8 cellular contexts compared by ENCODE assay signal in the genomic region with DNA sequence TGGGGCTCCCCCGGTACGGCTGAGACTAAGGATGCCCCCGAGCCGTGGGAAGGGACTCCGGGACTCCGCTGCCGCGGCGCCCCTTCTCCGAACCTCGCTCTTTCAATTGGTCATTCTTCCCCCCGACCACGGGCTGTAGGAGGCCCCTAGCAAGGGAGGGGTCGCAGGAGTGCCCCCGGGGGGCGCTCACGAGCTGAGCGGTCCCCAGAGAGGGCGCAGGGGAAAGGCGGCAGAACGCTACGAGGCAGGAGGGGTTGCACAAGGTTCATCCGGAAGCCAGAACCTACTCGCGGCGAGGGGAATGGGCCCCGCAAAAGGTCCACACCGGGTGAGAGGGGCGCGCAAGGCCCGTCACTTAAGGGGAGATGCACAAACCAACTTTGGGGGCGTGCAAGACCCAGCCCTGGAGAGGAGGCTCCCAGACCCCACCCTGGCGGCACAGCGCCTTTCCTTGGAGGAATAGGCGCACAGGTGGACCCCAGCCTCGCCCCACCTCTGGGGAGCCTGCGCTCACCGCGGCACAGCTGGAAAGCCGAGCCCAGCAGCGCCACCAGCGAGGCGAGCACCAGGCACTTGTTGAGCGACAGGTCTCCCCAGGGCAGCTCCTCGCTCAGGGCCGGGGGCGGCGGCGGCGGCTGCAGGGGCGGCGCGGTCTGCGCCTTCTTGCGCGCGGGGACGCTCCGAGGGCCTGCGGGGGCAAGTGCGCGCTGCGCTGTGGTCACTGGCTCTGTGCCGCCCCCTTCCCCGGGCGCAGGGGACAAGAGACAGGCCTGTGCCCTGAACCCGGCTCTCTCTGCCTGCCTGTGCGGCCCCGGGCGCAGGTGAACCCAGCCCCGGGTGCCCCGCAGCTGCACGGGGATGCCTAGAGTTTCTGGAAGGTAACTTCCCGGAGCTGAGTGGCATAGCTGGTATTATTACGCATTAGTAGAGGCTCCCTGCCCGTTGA. TPM values are rescaled to one million over a fixed set of nuclear protein-coding genes. Genes with fewer than 3 reads are reported as not detected.
DNase-seq lines count a peak whose midpoint lies in the region; ATAC-seq, FAIRE-seq and TF ChIP-seq lines count a peak whose summit lies in the region.

No MANE protein-coding gene starts in this region.

- no peaks in the 10 kb centered on the region for H3K79me2 ChIP-seq in endothelial cell of umbilical vein (ENCODE audit: control insufficient read depth, insufficient read depth, low read length)

- H3K9me3 ChIP-seq in endothelial cell of umbilical vein (replicated peaks; ENCODE audit: control insufficient read depth, insufficient read depth, low read length): no peaks in the 10 kb centered on the region

- H3K27ac ChIP-seq in endothelial cell of umbilical vein (ENCODE audit: insufficient read depth, low read depth, low read length): no peak overlapping the region

- peaks cover 11% of the 10 kb centered on the region for H3K4me1 ChIP-seq in endothelial cell of umbilical vein (ENCODE audit: control insufficient read depth, extremely low read depth, insufficient read depth, low read length)

- DNase-seq in NCI-H82 (lab: John Stamatoyannopoulos, UW): peak; percentile 34
- no peak for DNase-seq in NCI-H82 treated with DMSO at 0.1 percent for 48 hours (lab: John Stamatoyannopoulos, UW; ENCODE audit: unreplicated experiment)
- no peak for DNase-seq in endothelial cell of umbilical vein (ENCODE audit: low read depth, low spot score)
- DNase-seq in stimulated activated naive CD4-positive, alpha-beta T cell treated with Interleukin-2 at 50 U/mL for 16 hours (lab: John Stamatoyannopoulos, UW): peak; percentile 23
- no peak for DNase-seq in NCI-H524 treated with DMSO at 0.1 percent for 48 hours (lab: John Stamatoyannopoulos, UW)
- no peak for DNase-seq in foreskin melanocyte
- DNase-seq in NCI-H146 (lab: John Stamatoyannopoulos, UW): no peak

- no peak overlapping the region for H3K9ac ChIP-seq in endothelial cell of umbilical vein (replicated peaks; ENCODE audit: extremely low read depth, insufficient read depth, low read length)

- CTCF ChIA-PET in endothelial cell of umbilical vein (lab: Charles Lee): interaction anchor here (1.0 to 3.2 kb wide), 6 partner anchors 8 to 97 kb away, joined by 3 to 15 read pairs (median 11); a partner anchor contains a TSS

- no peaks in the 10 kb centered on the region for H4K20me1 ChIP-seq in endothelial cell of umbilical vein (replicated peaks; ENCODE audit: control insufficient read depth, extremely low read depth, insufficient read depth, low read length)

- no TSS peak for BruUV-seq in endothelial cell of umbilical vein (replicated peaks; lab: Mats Ljungman, UMichigan)

- POLR2A ChIA-PET in endothelial cell of umbilical vein (lab: Charles Lee): no interaction called here

- peak in 1 of 2 donors; percentile 45 for TF ChIP-seq CTCF in endothelial cell of umbilical vein (IDR thresholded peaks at IDR 0.05; ENCODE audit: extremely low read depth in 1 of 2, insufficient read depth in 1 of 2, low read depth in 1 of 2, low read length in 2 of 2)

- intact Hi-C loops in endothelial cell of umbilical vein (cut with micrococcal nuclease): loop anchor here (1.0 kb wide), 1 partner anchor 17 kb away; a partner anchor contains a TSS

- dilution Hi-C loops in endothelial cell of umbilical vein (cut with MboI; ENCODE audit: extremely low pct_ligation_motif_present, low sequenced_read_pairs): no loop called here

- ATAC-seq in activated CD4-positive, CD25-positive, alpha-beta regulatory T cell treated with anti-CD3 and anti-CD28 coated beads, Interleukin-2, amount 50 U/mL, for 24 hours: peak; percentile 32 to 39

- no peak for FAIRE-seq in endothelial cell of umbilical vein (lab: Jason Lieb, UNC)

- no peak overlapping the region for H3K4me3 ChIP-seq in endothelial cell of umbilical vein (replicated peaks in 1 of 3; ENCODE audit: insufficient read depth in 1 of 3, low read depth in 1 of 3, low read length in 3 of 3)

- no peak overlapping the region for H3K4me2 ChIP-seq in endothelial cell of umbilical vein (ENCODE audit: insufficient read depth, low read length)

- H3K36me3 ChIP-seq in endothelial cell of umbilical vein (ENCODE audit: control insufficient read depth in 2 of 2, extremely low read depth in 1 of 2, insufficient read depth in 2 of 2, low read length in 2 of 2): peaks cover 0 to 4% of the 10 kb centered on the region in 2 experiments

- TF ChIP-seq POLR2A in endothelial cell of umbilical vein (IDR thresholded peaks at IDR 0.05; ENCODE audit: low read depth, low read length): no peak

- H3K9me1 ChIP-seq in endothelial cell of umbilical vein (replicated peaks; ENCODE audit: control insufficient read depth, extremely low read depth, insufficient read depth, low read length): no peaks in the 10 kb centered on the region

- H2AFZ ChIP-seq in endothelial cell of umbilical vein (ENCODE audit: low read depth, low read length): no peak overlapping the region

- peaks cover 22 to 40% of the 10 kb centered on the region in 2 experiments for H3K27me3 ChIP-seq in endothelial cell of umbilical vein (ENCODE audit: control insufficient read depth in 2 of 2, insufficient read depth in 2 of 2, low read length in 2 of 2)

TF ChIP-seq in endothelial cell of umbilical vein, 7 proteins besides CTCF, POLR2A, EP300 and RAD21:
- TF ChIP-seq EZH2 (IDR thresholded peaks at IDR 0.05; ENCODE audit: borderline replicate concordance, low read depth, low read length, severe bottlenecking) (peak; percentile 70), POLR2AphosphoS5 (IDR thresholded peaks at IDR 0.05; ENCODE audit: insufficient read depth, low read depth, low read length) (no peak)

RNA-seq across cellular contexts. Expression of a gene that starts 2.8 kb away (rescaled TPM):
- not detected in 2 replicates for total RNA-seq in endothelial cell of umbilical vein
- not detected in 2 replicates for polyA plus RNA-seq in endothelial cell of umbilical vein
- polyA plus RNA-seq in endothelial cell of umbilical vein (2011; cell fraction: cytosol; rRNA removed): not detected in 2 replicates
- polyA plus RNA-seq in endothelial cell of umbilical vein (2011; cell fraction: nucleus; rRNA removed): not detected in 2 replicates
- 0.21 TPM in 1 of 2 replicates, not detected in the other for polyA plus RNA-seq in endothelial cell of umbilical vein (2012)
- polyA minus RNA-seq in endothelial cell of umbilical vein: not detected in 2 replicates
- not detected for polyA minus RNA-seq in endothelial cell of umbilical vein (2011; cell fraction: cytosol; rRNA and poly(A)+ RNA removed)
- not detected in 2 replicates for polyA minus RNA-seq in endothelial cell of umbilical vein (2011; cell fraction: nucleus; rRNA and poly(A)+ RNA removed)

RNA-seq across cellular contexts. Expression of a gene that starts 4.3 kb away (rescaled TPM):
- total RNA-seq in endothelial cell of umbilical vein: 7.5 and 9.6 TPM in 2 replicates
- 3.3 and 4.3 TPM in 2 replicates for polyA plus RNA-seq in endothelial cell of umbilical vein
- 0.37 and 0.86 TPM in 2 replicates for polyA plus RNA-seq in endothelial cell of umbilical vein (2011; cell fraction: cytosol; rRNA removed)
- 22.0 and 22.7 TPM in 2 replicates for polyA plus RNA-seq in endothelial cell of umbilical vein (2011; cell fraction: nucleus; rRNA removed)
- 1.9 and 2.9 TPM in 2 replicates for polyA plus RNA-seq in endothelial cell of umbilical vein (2012)
- 0.80 and 0.98 TPM in 2 replicates for polyA minus RNA-seq in endothelial cell of umbilical vein
- 3.6 TPM for polyA minus RNA-seq in endothelial cell of umbilical vein (2011; cell fraction: cytosol; rRNA and poly(A)+ RNA removed)
- polyA minus RNA-seq in endothelial cell of umbilical vein (2011; cell fraction: nucleus; rRNA and poly(A)+ RNA removed): 4.2 and 6.6 TPM in 2 replicates

RNA-seq across cellular contexts. Expression of a gene that starts 16.8 kb away (rescaled TPM):
- 140 and 164 TPM in 2 replicates for total RNA-seq in endothelial cell of umbilical vein
- 19.1 and 21.5 TPM in 2 replicates for polyA plus RNA-seq in endothelial cell of umbilical vein
- 37.2 and 46.9 TPM in 2 replicates for polyA plus RNA-seq in endothelial cell of umbilical vein (2011; cell fraction: cytosol; rRNA removed)
- polyA plus RNA-seq in endothelial cell of umbilical vein (2011; cell fraction: nucleus; rRNA removed): 97.6 and 105 TPM in 2 replicates
- 94.8 and 130 TPM in 2 replicates for polyA plus RNA-seq in endothelial cell of umbilical vein (2012)
- 27.4 and 29.2 TPM in 2 replicates for polyA minus RNA-seq in endothelial cell of umbilical vein
- polyA minus RNA-seq in endothelial cell of umbilical vein (2011; cell fraction: cytosol; rRNA and poly(A)+ RNA removed): 44.2 TPM
- 50.4 and 106 TPM in 2 replicates for polyA minus RNA-seq in endothelial cell of umbilical vein (2011; cell fraction: nucleus; rRNA and poly(A)+ RNA removed)

RNA-seq across cellular contexts. Expression of a gene that starts 17.2 kb away (rescaled TPM):
- 73.4 and 82.4 TPM in 2 replicates for total RNA-seq in endothelial cell of umbilical vein
- polyA plus RNA-seq in endothelial cell of umbilical vein: 115 and 125 TPM in 2 replicates
- polyA plus RNA-seq in endothelial cell of umbilical vein (2011; cell fraction: cytosol; rRNA removed): 63.1 and 87.2 TPM in 2 replicates
- polyA plus RNA-seq in endothelial cell of umbilical vein (2011; cell fraction: nucleus; rRNA removed): 104 and 112 TPM in 2 replicates
- 53.4 and 75.6 TPM in 2 replicates for polyA plus RNA-seq in endothelial cell of umbilical vein (2012)
- 30.6 and 42.7 TPM in 2 replicates for polyA minus RNA-seq in endothelial cell of umbilical vein
- polyA minus RNA-seq in endothelial cell of umbilical vein (2011; cell fraction: cytosol; rRNA and poly(A)+ RNA removed): 21.8 TPM
- polyA minus RNA-seq in endothelial cell of umbilical vein (2011; cell fraction: nucleus; rRNA and poly(A)+ RNA removed): 15.4 and 15.6 TPM in 2 replicates

RNA-seq across cellular contexts. Expression of a gene that starts 28.6 kb away (rescaled TPM):
- total RNA-seq in endothelial cell of umbilical vein: not detected in 2 replicates
- 0.03 TPM in 1 of 2 replicates, not detected in the other for polyA plus RNA-seq in endothelial cell of umbilical vein
- polyA plus RNA-seq in endothelial cell of umbilical vein (2011; cell fraction: cytosol; rRNA removed): not detected in 2 replicates
- not detected in 2 replicates for polyA plus RNA-seq in endothelial cell of umbilical vein (2011; cell fraction: nucleus; rRNA removed)
- not detected in 2 replicates for polyA plus RNA-seq in endothelial cell of umbilical vein (2012)
- not detected in 2 replicates for polyA minus RNA-seq in endothelial cell of umbilical vein
- not detected for polyA minus RNA-seq in endothelial cell of umbilical vein (2011; cell fraction: cytosol; rRNA and poly(A)+ RNA removed)
- not detected in 2 replicates for polyA minus RNA-seq in endothelial cell of umbilical vein (2011; cell fraction: nucleus; rRNA and poly(A)+ RNA removed)

Comparison
In these comparisons a context has a peak if more than half of its experiments do, and no peak if none do; other contexts are left out.
1. DNase-seq: peak in NCI-H82 (single experiment) and stimulated activated naive CD4-positive, alpha-beta T cell treated with Interleukin-2 at 50 U/mL for 16 hours (single experiment); none in NCI-H82 treated with DMSO at 0.1 percent for 48 hours (single experiment), endothelial cell of umbilical vein (single experiment), NCI-H524 treated with DMSO at 0.1 percent for 48 hours (single experiment), foreskin melanocyte (single experiment) and NCI-H146 (single experiment).